ENCODE assay signal across 1 cellular context in genomic region chr10:86755740-86756510, GRCh38.
TF ChIP-seq lines count a peak whose summit lies in the region.

No MANE protein-coding gene starts in this region.

TF ChIP-seq in HEK293, 187 proteins besides CTCF, POLR2A, EP300 and RAD21 (continued from another document and continues in another):
- TF ChIP-seq ZNF561 (tag by site-specific recombination; IDR thresholded peaks at IDR 0.05; ENCODE audit: borderline replicate concordance) (peak; percentile 67; the same call in 1 of the 2 replicates), ZNF350 (tag by site-specific recombination; IDR thresholded peaks at IDR 0.05) (no peak), INSM2 (tag by site-specific recombination; IDR thresholded peaks at IDR 0.05) (peak; percentile 22; the same call in 1 of the 2 replicates), GLIS2 (tag by site-specific recombination; IDR thresholded peaks at IDR 0.05) (peak; percentile 71), ZNF624 (tag by site-specific recombination; IDR thresholded peaks at IDR 0.05) (no peak), ZNF404 (tag by site-specific recombination; IDR thresholded peaks at IDR 0.05) (no peak), ZBTB48 (tag by site-specific recombination; IDR thresholded peaks at IDR 0.05) (peak; percentile 32; the same call in 1 of the 2 replicates), ZSCAN16 (tag by site-specific recombination; IDR thresholded peaks at IDR 0.05) (no peak), PRDM10 (tag by site-specific recombination; IDR thresholded peaks at IDR 0.05) (peak; percentile 99), HIC1 (tag by site-specific recombination; IDR thresholded peaks at IDR 0.05) (peak; percentile 76; the same call in 1 of the 2 replicates), ZNF514 (tag by site-specific recombination; IDR thresholded peaks at IDR 0.05) (no peak), ZNF354C (tag by site-specific recombination; IDR thresholded peaks at IDR 0.05; ENCODE audit: borderline replicate concordance, low read depth) (no peak), ZBTB1 (tag by site-specific recombination; IDR thresholded peaks at IDR 0.05) (no peak), ZNF266 (tag by site-specific recombination; IDR thresholded peaks at IDR 0.05; ENCODE audit: low read depth) (0 out of 2 replicates have a peak, but pooled peaks have one; percentile 17), KLF9 (tag by site-specific recombination; IDR thresholded peaks at IDR 0.05; ENCODE audit: low read depth) (peak; percentile 48), ZNF2 (tag by site-specific recombination; IDR thresholded peaks at IDR 0.05) (0 out of 2 replicates have a peak, but pooled peaks have one; percentile 25), ZFP69B (tag by site-specific recombination; IDR thresholded peaks at IDR 0.05) (peak; percentile 45), ZNF600 (tag by site-specific recombination; IDR thresholded peaks at IDR 0.05) (peak; percentile 82), ZNF23 (tag by site-specific recombination; IDR thresholded peaks at IDR 0.05; ENCODE audit: borderline replicate concordance) (no peak), ZBTB44 (tag by site-specific recombination; IDR thresholded peaks at IDR 0.05) (0 out of 2 replicates have a peak, but pooled peaks have one; percentile 4), ZSCAN5A (tag by site-specific recombination; IDR thresholded peaks at IDR 0.05) (peak; percentile 66), ZNF660 (tag by site-specific recombination; IDR thresholded peaks at IDR 0.05) (peak; percentile 77), ZNF362 (tag by site-specific recombination; IDR thresholded peaks at IDR 0.05) (no peak), ZNF518A (tag by site-specific recombination; conservative IDR thresholded peaks at IDR 0.05; ENCODE audit: low read depth) (no peak), SP3 (tag by site-specific recombination; IDR thresholded peaks at IDR 0.05) (0 out of 2 replicates have a peak, but pooled peaks have one; percentile 25), ZNF785 (tag by site-specific recombination; IDR thresholded peaks at IDR 0.05) (peak; percentile 50; the same call in 1 of the 2 replicates), HOXC10 (CRISPR knock-in tag; IDR thresholded peaks at IDR 0.05) (no peak), ZBTB20 (tag by site-specific recombination; IDR thresholded peaks at IDR 0.05) (peak; percentile 91), ZFP37 (tag by site-specific recombination; IDR thresholded peaks at IDR 0.05) (peak; percentile 93), ZEB2 (tag by site-specific recombination; IDR thresholded peaks at IDR 0.05) (peak; percentile 95), ZNF157 (tag by site-specific recombination; IDR thresholded peaks at IDR 0.05) (no peak), ZXDB (tag by site-specific recombination; IDR thresholded peaks at IDR 0.05) (peak; percentile 85), BCL6B (tag by site-specific recombination; IDR thresholded peaks at IDR 0.05) (no peak), TRIM28 (IDR thresholded peaks at IDR 0.05; ENCODE audit: borderline replicate concordance, low read length) (no peak), ZFP3 (tag by site-specific recombination; IDR thresholded peaks at IDR 0.05; ENCODE audit: low read depth) (no peak), ZIC2 (tag by site-specific recombination; IDR thresholded peaks at IDR 0.05) (no peak), ZNF148 (tag by site-specific recombination; IDR thresholded peaks at IDR 0.05; ENCODE audit: borderline replicate concordance) (no peak)
